ENCODE assay signal across 18 cellular contexts in genomic region chr4:11614426-11614825, GRCh38.
DNase-seq lines count a peak whose midpoint lies in the region; TF ChIP-seq lines count a peak whose summit lies in the region.
"Had no signal": no experiment of that assay in that cellular context is flagged by ENCODE, and none has a peak within 500 bp of the region (broad histone marks: within the 10 kb centered on the region; RNA-seq: fewer than 3 reads in every experiment).

No MANE protein-coding gene starts in this region.

- no peak overlapping the region for H3K4me3 Mint-ChIP-seq in immature natural killer cell
- H3K4me3 Mint-ChIP-seq: activated CD8-positive, alpha-beta T cell treated with anti-CD3 and anti-CD28 coated beads for 36 hours; activated T-helper 1 cell treated with anti-CD3 and anti-CD28 coated beads, Interleukin-12 subunit alpha, Interleukin-12 subunit beta, Interleukin-2, Interleukin-4 antibody, amounts not matched to agents 30 ng/mL and 10 ng/mL and 1 ng/mL, durations not matched to agents 14 hours and 24 hours and 36 hours had no signal

- H3K4me3 ChIP-seq in mammary epithelial cell (replicated peaks in 1 of 3; ENCODE audit: insufficient read depth in 1 of 3, low read depth in 2 of 3, low read length in 3 of 3), result no peak overlapping the region
- H3K4me3 ChIP-seq: BLaER1, dorsolateral prefrontal cortex had no signal

- dilution Hi-C loops in mammary epithelial cell (cut with HindIII; ENCODE audit: low sequenced_read_pairs), result loop anchor here (5.0 kb wide), 1 partner anchor 182 kb away; no protein-coding TSS in a partner anchor

- WGBS in mammary epithelial cell (ENCODE audit: low coverage, missing lambda C conversion rate), result 15% methylated on average over 5 of the region's 5 CpGs

- peak overlapping the region; percentile 57 for H2AFZ ChIP-seq in mammary epithelial cell (ENCODE audit: low read depth, low read length)

- no peaks in the 10 kb centered on the region for H3K36me3 Mint-ChIP-seq in immature natural killer cell

- H3K27me3 ChIP-seq in mammary epithelial cell (ENCODE audit: insufficient read depth, low read length), result no peaks in the 10 kb centered on the region
- H3K27me3 ChIP-seq: BLaER1, dorsolateral prefrontal cortex had no signal

- no peaks in the 10 kb centered on the region for H3K4me1 Mint-ChIP-seq in immature natural killer cell

- H4K20me1 ChIP-seq in mammary epithelial cell (ENCODE audit: insufficient read depth, low read length), result no peaks in the 10 kb centered on the region
- H4K20me1 ChIP-seq: BLaER1 had no signal

- H3K27me3 Mint-ChIP-seq in immature natural killer cell (ENCODE audit: low read depth in 3 of 3), result peaks cover 0 to 3% (median 0%) of the 10 kb centered on the region in 3 donors

- no peaks in the 10 kb centered on the region for H3K9me3 ChIP-seq in mammary epithelial cell (replicated peaks; ENCODE audit: insufficient read depth, low read length)
- H3K9me3 ChIP-seq: BLaER1, SK-N-SH had no signal

- H3K4me1 ChIP-seq in mammary epithelial cell (ENCODE audit: insufficient read depth, low read length), result peaks cover 28% of the 10 kb centered on the region
- H3K4me1 ChIP-seq: BLaER1 had no signal

- no peak overlapping the region for H3K27ac Mint-ChIP-seq in immature natural killer cell
- H3K27ac Mint-ChIP-seq: activated CD8-positive, alpha-beta T cell treated with anti-CD3 and anti-CD28 coated beads for 36 hours; activated T-helper 1 cell treated with anti-CD3 and anti-CD28 coated beads, Interleukin-12 subunit alpha, Interleukin-12 subunit beta, Interleukin-2, Interleukin-4 antibody, amounts not matched to agents 30 ng/mL and 10 ng/mL and 1 ng/mL, durations not matched to agents 14 hours and 24 hours and 36 hours had no signal

- intact Hi-C loops in mammary epithelial cell (cut with micrococcal nuclease), result no loop called here

- no peaks in the 10 kb centered on the region for H3K79me2 ChIP-seq in mammary epithelial cell (ENCODE audit: insufficient read depth, low read length)

- in situ Hi-C loops in mammary epithelial cell (cut with MboI; ENCODE audit: low sequenced_read_pairs in 2 of 2), result no loop called here

- peak overlapping the region; percentile 70 for H3K4me2 ChIP-seq in mammary epithelial cell (ENCODE audit: insufficient read depth, low read depth, low read length)
- H3K4me2 ChIP-seq: BLaER1, SK-N-SH had no signal

- CTCF ChIA-PET in mammary epithelial cell (lab: Charles Lee; ENCODE audit: low non-redundant PET), result no interaction called here

- H3K36me3 ChIP-seq in mammary epithelial cell (ENCODE audit: insufficient read depth, low read length), result no peaks in the 10 kb centered on the region
- H3K36me3 ChIP-seq: BLaER1 had no signal

- peak overlapping the region; percentile 36 for H3K9ac ChIP-seq in mammary epithelial cell (ENCODE audit: insufficient read depth, low read length)
- H3K9ac ChIP-seq: BLaER1, SK-N-SH had no signal

- no peak for TF ChIP-seq CTCF in mammary epithelial cell (conservative IDR thresholded peaks at IDR 0.05 in 1 of 2, IDR thresholded peaks at IDR 0.05 in 1 of 2; ENCODE audit: extremely low read depth in 1 of 2, insufficient read depth in 1 of 2, low read depth in 1 of 2, low read length in 2 of 2)

- BruUV-seq in mammary epithelial cell (replicated peaks; lab: Mats Ljungman, UMichigan), result no TSS peak

- H3K9me3 Mint-ChIP-seq in immature natural killer cell, result peaks cover 0 to 4% (median 0%) of the 10 kb centered on the region in 6 donors
- H3K9me3 Mint-ChIP-seq: activated CD8-positive, alpha-beta T cell treated with anti-CD3 and anti-CD28 coated beads for 36 hours; activated T-helper 1 cell treated with anti-CD3 and anti-CD28 coated beads, Interleukin-12 subunit alpha, Interleukin-12 subunit beta, Interleukin-2, Interleukin-4 antibody, amounts not matched to agents 30 ng/mL and 10 ng/mL and 1 ng/mL, durations not matched to agents 14 hours and 24 hours and 36 hours had no signal

- peak; percentile 9 for DNase-seq in HuH-7.5 (ENCODE audit: low spot score)
- peak; percentile 87 for DNase-seq in mammary epithelial cell
- DNase-seq in kidney glomerular epithelial cell (lab: John Stamatoyannopoulos, UW), result peak; percentile 78
- peak; percentile 75 for DNase-seq in ureter (ENCODE audit: low spot score)
- DNase-seq in NCI-H2227 (lab: John Stamatoyannopoulos, UW; ENCODE audit: unreplicated experiment), result no peak
- DNase-seq in immature natural killer cell, result no peak
- no peak for DNase-seq in stimulated activated CD8-positive, alpha-beta memory T cell treated with anti-CD3 and anti-CD28 coated beads, Interleukin-4, amount 100 ng/mL, for 48 hours
- DNase-seq: activated CD8-positive, alpha-beta T cell treated with anti-CD3 and anti-CD28 coated beads for 36 hours; amniotic stem cell; DMS79; dorsolateral prefrontal cortex; KBM-7; NCI-H1436 treated with DMSO at 0.1 percent for 48 hours; NCI-H345; SK-N-SH; stimulated activated naive CD4-positive, alpha-beta T cell had no signal

- H3K27ac ChIP-seq in mammary epithelial cell (ENCODE audit: insufficient read depth, low read depth, low read length), result peak overlapping the region; percentile 77
- H3K27ac ChIP-seq: BLaER1, dorsolateral prefrontal cortex had no signal

Comparison
In these comparisons a context has a peak if more than half of its experiments do, and no peak if none do; other contexts are left out.
1. DNase-seq: peak in HuH-7.5 (single experiment), mammary epithelial cell (single experiment), kidney glomerular epithelial cell (single experiment) and ureter (single experiment); none in NCI-H2227 (single experiment), immature natural killer cell (0 of 3) and stimulated activated CD8-positive, alpha-beta memory T cell treated with anti-CD3 and anti-CD28 coated beads, Interleukin-4, amount 100 ng/mL, for 48 hours (single experiment).